25 cellular contexts compared by ENCODE assay signal in the genomic region with DNA sequence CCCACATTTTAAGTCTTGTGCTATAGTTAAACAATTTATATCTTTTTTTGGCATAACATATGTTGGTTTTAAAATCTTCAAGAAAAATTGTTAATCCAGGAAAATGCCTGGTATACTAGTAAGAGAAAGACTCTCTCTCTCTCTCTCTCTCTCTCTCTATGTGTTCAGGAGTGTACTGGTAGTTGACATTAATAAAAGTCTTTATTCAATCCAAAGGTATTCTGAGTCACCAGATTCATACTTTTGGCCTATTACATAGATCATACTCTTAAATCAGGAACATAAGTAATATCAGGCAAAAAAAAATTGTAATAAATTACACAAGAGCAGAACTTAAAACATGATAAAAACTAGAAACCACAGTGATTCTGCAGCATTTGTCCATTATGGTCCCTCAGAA.
DNase-seq lines count a peak whose midpoint lies in the region; ATAC-seq, FAIRE-seq and TF ChIP-seq lines count a peak whose summit lies in the region.
"Had no signal": no experiment of that assay in that cellular context is flagged by ENCODE, and none has a peak within 500 bp of the region (broad histone marks: within the 10 kb centered on the region; RNA-seq: fewer than 3 reads in every experiment).

No MANE protein-coding gene starts in this region.

- H3K36me3 ChIP-seq in PC-3 (ENCODE audit: low read depth, low read length) = no peaks in the 10 kb centered on the region
- H3K36me3 ChIP-seq: BE2C, BLaER1 had no signal

- peak; percentile 68 for ATAC-seq in PC-3
- ATAC-seq in SK-N-SH treated with all-trans-retinoic acid at 6 μM for 48 hours = peak; percentile 48; the same call in 2 of the 3 replicates
- no peak for ATAC-seq in GM18867 (IDR thresholded peaks at IDR 0.05; ENCODE audit: unreplicated experiment)
- ATAC-seq: CD8-positive, alpha-beta T cell; GM12878 had no signal

- no peaks in the 10 kb centered on the region for H4K20me1 ChIP-seq in PC-3 (ENCODE audit: low read length)
- H4K20me1 ChIP-seq: BLaER1 had no signal

- H3K4me1 ChIP-seq in PC-3 (ENCODE audit: insufficient read depth, low read length) = peaks cover 17% of the 10 kb centered on the region
- H3K4me1 ChIP-seq: BLaER1, Caco-2 had no signal

- no peaks in the 10 kb centered on the region for H3K9me3 ChIP-seq in PC-3 (ENCODE audit: low read length)
- H3K9me3 ChIP-seq: BE2C, BLaER1, Caco-2 had no signal

- H3K27me3 ChIP-seq in PC-3 (ENCODE audit: low read length) = no peaks in the 10 kb centered on the region
- H3K27me3 ChIP-seq: BE2C, BLaER1 had no signal

- intact Hi-C loops in PC-3 (cut with micrococcal nuclease) = no loop called here

- peak; percentile 51 for DNase-seq in HCEC 1CT
- DNase-seq in PC-3 = peak; percentile 44
- no peak for DNase-seq in globus pallidus (ENCODE audit: low spot score)
- DNase-seq in D721Med (ENCODE audit: insufficient read length, low spot score) = no peak
- DNase-seq: 8988T; ACHN; BE2C; C1 segment of cervical spinal cord; Caco-2; Calu3; CD4-positive, CD25-positive, alpha-beta regulatory T cell; CD8-positive, alpha-beta T cell; DMS 273 treated with DMSO at 0.1 percent for 48 hours; DMS79; DND-41; EL; GDM1 had no signal

- TF ChIP-seq CTCF in PC-3 (conservative IDR thresholded peaks at IDR 0.05; ENCODE audit: low read depth, low read length) (no peak), D721Med (IDR thresholded peaks at IDR 0.05; ENCODE audit: insufficient read depth, missing control alignments) (no peak)

- H3K9ac ChIP-seq in PC-3 (ENCODE audit: low read length) = no peak overlapping the region
- H3K9ac ChIP-seq: BLaER1 had no signal

- no peak for FAIRE-seq in D721Med (lab: Jason Lieb, UNC)
- FAIRE-seq: A204.1, GM12878, GM12892, GM18507, GM19239 had no signal

- H3K9me2 ChIP-seq in PC-3 (replicated peaks; ENCODE audit: low read length) = no peaks in the 10 kb centered on the region

- POLR2A ChIA-PET in PC-3 (lab: Charles Lee; ENCODE audit: unreplicated experiment) = no interaction called here

- no peak overlapping the region for H2AFZ ChIP-seq in PC-3 (ENCODE audit: low read length)

- BruUV-seq in PC-3 (replicated peaks; lab: Mats Ljungman, UMichigan) = no TSS peak

- H3K4me3 ChIP-seq in PC-3 (ENCODE audit: low read length) = no peak overlapping the region
- H3K4me3 ChIP-seq: BLaER1, GM12878 had no signal

- no peaks in the 10 kb centered on the region for H3K79me2 ChIP-seq in PC-3 (ENCODE audit: low read length)

- CTCF ChIA-PET in PC-3 (lab: Charles Lee) = no interaction called here

- H3F3A ChIP-seq in PC-3 (ENCODE audit: low read length, unreplicated experiment) = no peaks in the 10 kb centered on the region

- H3K27ac ChIP-seq in PC-3 (ENCODE audit: low read length) = no peak overlapping the region
- H3K27ac ChIP-seq: BLaER1 had no signal

- no peak overlapping the region for H3K4me2 ChIP-seq in PC-3 (ENCODE audit: low read length)
- H3K4me2 ChIP-seq: BLaER1 had no signal

TF ChIP-seq in SK-N-SH treated with all-trans-retinoic acid at 6 μM for 48 hours, 23 proteins besides CTCF, POLR2A, EP300 and RAD21:
- TF ChIP-seq ISL1 (CRISPR knock-in tag; IDR thresholded peaks at IDR 0.05) (no peak), TCF4 (CRISPR knock-in tag; IDR thresholded peaks at IDR 0.05; ENCODE audit: borderline replicate concordance) (no peak), ARNTL (CRISPR knock-in tag; IDR thresholded peaks at IDR 0.05; ENCODE audit: borderline replicate concordance, low read depth) (no peak), SNAI2 (CRISPR knock-in tag; IDR thresholded peaks at IDR 0.05) (no peak), ESRRG (CRISPR knock-in tag; IDR thresholded peaks at IDR 0.05) (no peak), TOX (CRISPR knock-in tag; IDR thresholded peaks at IDR 0.05; ENCODE audit: borderline replicate concordance) (no peak), ZC3H10 (CRISPR knock-in tag; IDR thresholded peaks at IDR 0.05) (no peak), ZNF70 (CRISPR knock-in tag; IDR thresholded peaks at IDR 0.05) (no peak), RARB (CRISPR knock-in tag; IDR thresholded peaks at IDR 0.05) (no peak), GLIS3 (CRISPR knock-in tag; IDR thresholded peaks at IDR 0.05) (no peak), BACH2 (CRISPR knock-in tag; IDR thresholded peaks at IDR 0.05; ENCODE audit: borderline replicate concordance) (no peak), ZNF8 (CRISPR knock-in tag; IDR thresholded peaks at IDR 0.05) (no peak)
- TF ChIP-seq, protein P1, sequence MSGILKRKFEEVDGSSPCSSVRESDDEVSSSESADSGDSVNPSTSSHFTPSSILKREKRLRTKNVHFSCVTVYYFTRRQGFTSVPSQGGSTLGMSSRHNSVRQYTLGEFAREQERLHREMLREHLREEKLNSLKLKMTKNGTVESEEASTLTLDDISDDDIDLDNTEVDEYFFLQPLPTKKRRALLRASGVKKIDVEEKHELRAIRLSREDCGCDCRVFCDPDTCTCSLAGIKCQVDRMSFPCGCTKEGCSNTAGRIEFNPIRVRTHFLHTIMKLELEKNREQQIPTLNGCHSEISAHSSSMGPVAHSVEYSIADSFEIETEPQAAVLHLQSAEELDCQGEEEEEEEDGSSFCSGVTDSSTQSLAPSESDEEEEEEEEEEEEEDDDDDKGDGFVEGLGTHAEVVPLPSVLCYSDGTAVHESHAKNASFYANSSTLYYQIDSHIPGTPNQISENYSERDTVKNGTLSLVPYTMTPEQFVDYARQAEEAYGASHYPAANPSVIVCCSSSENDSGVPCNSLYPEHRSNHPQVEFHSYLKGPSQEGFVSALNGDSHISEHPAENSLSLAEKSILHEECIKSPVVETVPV (CRISPR knock-in tag; IDR thresholded peaks at IDR 0.05) = no peak
- TF ChIP-seq, protein P2, sequence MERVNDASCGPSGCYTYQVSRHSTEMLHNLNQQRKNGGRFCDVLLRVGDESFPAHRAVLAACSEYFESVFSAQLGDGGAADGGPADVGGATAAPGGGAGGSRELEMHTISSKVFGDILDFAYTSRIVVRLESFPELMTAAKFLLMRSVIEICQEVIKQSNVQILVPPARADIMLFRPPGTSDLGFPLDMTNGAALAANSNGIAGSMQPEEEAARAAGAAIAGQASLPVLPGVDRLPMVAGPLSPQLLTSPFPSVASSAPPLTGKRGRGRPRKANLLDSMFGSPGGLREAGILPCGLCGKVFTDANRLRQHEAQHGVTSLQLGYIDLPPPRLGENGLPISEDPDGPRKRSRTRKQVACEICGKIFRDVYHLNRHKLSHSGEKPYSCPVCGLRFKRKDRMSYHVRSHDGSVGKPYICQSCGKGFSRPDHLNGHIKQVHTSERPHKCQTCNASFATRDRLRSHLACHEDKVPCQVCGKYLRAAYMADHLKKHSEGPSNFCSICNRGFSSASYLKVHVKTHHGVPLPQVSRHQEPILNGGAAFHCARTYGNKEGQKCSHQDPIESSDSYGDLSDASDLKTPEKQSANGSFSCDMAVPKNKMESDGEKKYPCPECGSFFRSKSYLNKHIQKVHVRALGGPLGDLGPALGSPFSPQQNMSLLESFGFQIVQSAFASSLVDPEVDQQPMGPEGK (CRISPR knock-in tag; IDR thresholded peaks at IDR 0.05; ENCODE audit: borderline replicate concordance) = no peak
- TF ChIP-seq, protein P3, sequence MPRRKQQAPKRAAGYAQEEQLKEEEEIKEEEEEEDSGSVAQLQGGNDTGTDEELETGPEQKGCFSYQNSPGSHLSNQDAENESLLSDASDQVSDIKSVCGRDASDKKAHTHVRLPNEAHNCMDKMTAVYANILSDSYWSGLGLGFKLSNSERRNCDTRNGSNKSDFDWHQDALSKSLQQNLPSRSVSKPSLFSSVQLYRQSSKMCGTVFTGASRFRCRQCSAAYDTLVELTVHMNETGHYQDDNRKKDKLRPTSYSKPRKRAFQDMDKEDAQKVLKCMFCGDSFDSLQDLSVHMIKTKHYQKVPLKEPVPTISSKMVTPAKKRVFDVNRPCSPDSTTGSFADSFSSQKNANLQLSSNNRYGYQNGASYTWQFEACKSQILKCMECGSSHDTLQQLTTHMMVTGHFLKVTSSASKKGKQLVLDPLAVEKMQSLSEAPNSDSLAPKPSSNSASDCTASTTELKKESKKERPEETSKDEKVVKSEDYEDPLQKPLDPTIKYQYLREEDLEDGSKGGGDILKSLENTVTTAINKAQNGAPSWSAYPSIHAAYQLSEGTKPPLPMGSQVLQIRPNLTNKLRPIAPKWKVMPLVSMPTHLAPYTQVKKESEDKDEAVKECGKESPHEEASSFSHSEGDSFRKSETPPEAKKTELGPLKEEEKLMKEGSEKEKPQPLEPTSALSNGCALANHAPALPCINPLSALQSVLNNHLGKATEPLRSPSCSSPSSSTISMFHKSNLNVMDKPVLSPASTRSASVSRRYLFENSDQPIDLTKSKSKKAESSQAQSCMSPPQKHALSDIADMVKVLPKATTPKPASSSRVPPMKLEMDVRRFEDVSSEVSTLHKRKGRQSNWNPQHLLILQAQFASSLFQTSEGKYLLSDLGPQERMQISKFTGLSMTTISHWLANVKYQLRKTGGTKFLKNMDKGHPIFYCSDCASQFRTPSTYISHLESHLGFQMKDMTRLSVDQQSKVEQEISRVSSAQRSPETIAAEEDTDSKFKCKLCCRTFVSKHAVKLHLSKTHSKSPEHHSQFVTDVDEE (CRISPR knock-in tag; IDR thresholded peaks at IDR 0.05) = no peak
TF ChIP-seq in SK-N-SH treated with all-trans-retinoic acid at 6 μM for 48 hours: peak in this region for 0.

Comparison
In these comparisons a context has a peak if more than half of its experiments do, and no peak if none do; other contexts are left out.
1. DNase-seq: peak in HCEC 1CT (single experiment) and PC-3 (single experiment); none in globus pallidus (single experiment) and D721Med (single experiment).